29 cellular contexts compared by ENCODE assay signal in the genomic region with DNA sequence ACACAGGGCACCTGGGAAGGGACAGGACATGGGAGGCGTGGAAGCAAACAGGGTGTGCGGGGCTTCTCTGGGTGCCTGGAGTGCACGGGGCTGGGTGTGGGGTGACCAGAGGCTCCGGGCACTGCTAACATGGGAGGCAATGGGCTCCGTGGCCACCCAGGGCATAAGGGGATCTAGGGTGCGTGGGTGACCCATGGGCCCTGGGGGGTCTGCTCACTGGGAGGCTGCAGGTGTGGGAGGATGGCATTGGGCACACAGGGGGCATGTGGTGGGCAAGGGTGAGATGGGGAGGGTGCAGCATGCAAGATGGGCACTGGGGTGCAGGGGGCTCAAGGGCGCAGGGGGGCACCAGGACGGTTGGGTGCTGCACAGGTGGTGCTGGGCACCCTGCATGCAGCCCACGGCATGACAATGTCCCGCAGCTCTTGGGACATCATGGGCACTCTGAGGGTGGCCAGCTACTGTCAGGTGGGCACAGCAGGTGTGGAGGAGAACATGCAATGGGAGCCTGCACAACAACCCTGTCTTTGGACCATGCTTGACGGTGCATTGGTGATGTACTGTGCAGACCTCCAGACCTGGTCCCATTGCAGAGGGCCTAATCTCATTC. TPM values are rescaled to one million over a fixed set of nuclear protein-coding genes. Genes with fewer than 3 reads are reported as not detected.
A peak's percentile ranks its signal among the peaks of the same experiment; 100 is the strongest.
DNase-seq lines count a peak whose midpoint lies in the region; ATAC-seq, FAIRE-seq and TF ChIP-seq lines count a peak whose summit lies in the region.
"Had no signal": no experiment of that assay in that cellular context is flagged by ENCODE, and none has a peak within 500 bp of the region (broad histone marks: within the 10 kb centered on the region; RNA-seq: fewer than 3 reads in every experiment).

No MANE protein-coding gene starts in this region.

- no peaks in the 10 kb centered on the region for H3K9me3 Mint-ChIP-seq in activated naive CD4-positive, alpha-beta T cell treated with anti-CD3 and anti-CD28 coated beads, Interleukin-2, amount 50 U/mL, for 72 hours
- H3K9me3 Mint-ChIP-seq in stimulated activated naive B cell treated with anti-CD40 and anti-IgM and Interleukin-4, amounts not matched to agents 10 μg/mL and 1 μg/mL and 100 μg/mL, for 72 hours = no peaks in the 10 kb centered on the region
- H3K9me3 Mint-ChIP-seq: activated naive CD4-positive, alpha-beta T cell treated with anti-CD3 and anti-CD28 coated beads, Interleukin-2, amount 10 ng/mL, durations not matched to agents 7 days and 5 days; T-helper 2 cell treated with Interferon-gamma antibody and Interleukin-4, amounts not matched to agents 5 μg/mL and 100 μg/mL, for 36 hours had no signal

- no peaks in the 10 kb centered on the region for H3K27me3 Mint-ChIP-seq in stimulated activated naive B cell treated with anti-CD40 and anti-IgM and Interleukin-4, amounts not matched to agents 10 μg/mL and 1 μg/mL and 100 μg/mL, for 72 hours

- no peak overlapping the region for H3K4me3 Mint-ChIP-seq in stimulated activated naive B cell treated with anti-CD40 and anti-IgM and Interleukin-4, amounts not matched to agents 10 μg/mL and 1 μg/mL and 100 μg/mL, for 72 hours
- H3K4me3 Mint-ChIP-seq: activated naive CD4-positive, alpha-beta T cell treated with anti-CD3 and anti-CD28 coated beads, Interleukin-2, amount 10 ng/mL, durations not matched to agents 7 days and 5 days; T-helper 2 cell treated with Interferon-gamma antibody and Interleukin-4, amounts not matched to agents 5 μg/mL and 100 μg/mL, for 36 hours had no signal

- peak; percentile 18 to 27 for ATAC-seq in activated naive CD4-positive, alpha-beta T cell treated with anti-CD3 and anti-CD28 coated beads, Interleukin-2, amount 50 U/mL, for 72 hours
- peak in 1 of 2 donors; percentile 8 for ATAC-seq in lower lobe of right lung
- no peak for ATAC-seq in stimulated activated naive B cell treated with anti-CD40 and anti-IgM and Interleukin-4, amounts not matched to agents 10 μg/mL and 1 μg/mL and 100 μg/mL, for 72 hours (replicated peaks)
- no peak for ATAC-seq in GM18868 (IDR thresholded peaks at IDR 0.05; ENCODE audit: unreplicated experiment)
- ATAC-seq: left colon had no signal

- H3K27ac Mint-ChIP-seq in activated naive CD4-positive, alpha-beta T cell treated with anti-CD3 and anti-CD28 coated beads, Interleukin-2, amount 50 U/mL, for 72 hours = no peak overlapping the region
- H3K27ac Mint-ChIP-seq in stimulated activated naive B cell treated with anti-CD40 and anti-IgM and Interleukin-4, amounts not matched to agents 10 μg/mL and 1 μg/mL and 100 μg/mL, for 72 hours = peak overlapping the region; percentile 43
- H3K27ac Mint-ChIP-seq: activated naive CD4-positive, alpha-beta T cell treated with anti-CD3 and anti-CD28 coated beads, Interleukin-2, amount 10 ng/mL, durations not matched to agents 7 days and 5 days; T-helper 2 cell treated with Interferon-gamma antibody and Interleukin-4, amounts not matched to agents 5 μg/mL and 100 μg/mL, for 36 hours had no signal

- no peak for FAIRE-seq in RCC 7860 (lab: Jason Lieb, UNC)
- FAIRE-seq: G401.6, GM19239 had no signal

- peaks cover 0 to 5% of the 10 kb centered on the region in 2 donors for H3K4me1 Mint-ChIP-seq in stimulated activated naive B cell treated with anti-CD40 and anti-IgM and Interleukin-4, amounts not matched to agents 10 μg/mL and 1 μg/mL and 100 μg/mL, for 72 hours

- no peak overlapping the region for H3K9ac ChIP-seq in SK-N-MC (ENCODE audit: insufficient read length)

- H3K36me3 Mint-ChIP-seq in activated naive CD4-positive, alpha-beta T cell treated with anti-CD3 and anti-CD28 coated beads, Interleukin-2, amount 50 U/mL, for 72 hours = no peaks in the 10 kb centered on the region
- H3K36me3 Mint-ChIP-seq in stimulated activated naive B cell treated with anti-CD40 and anti-IgM and Interleukin-4, amounts not matched to agents 10 μg/mL and 1 μg/mL and 100 μg/mL, for 72 hours = peaks cover 25 to 34% of the 10 kb centered on the region in 2 donors

- H3K27ac ChIP-seq in SK-N-MC (no peak overlapping the region; the same call in 1 of the 2 replicates), lower lobe of right lung (no peak overlapping the region)
- H3K27ac ChIP-seq: C4-2B, esophagus squamous epithelium, uterus, WERI-Rb-1 had no signal

- H3K36me3 ChIP-seq in SK-N-MC (ENCODE audit: insufficient read depth, low read length) = peaks cover 4% of the 10 kb centered on the region; the same call in 1 of the 2 replicates
- H3K36me3 ChIP-seq in lower lobe of right lung = peaks cover 39% of the 10 kb centered on the region
- H3K36me3 ChIP-seq: uterus, WERI-Rb-1 had no signal

- H3K4me1 ChIP-seq in lower lobe of right lung = peaks cover 12% of the 10 kb centered on the region
- H3K4me1 ChIP-seq: uterus had no signal

- no peak for TF ChIP-seq CTCF in lower lobe of right lung (IDR thresholded peaks at IDR 0.05)

- no peaks in the 10 kb centered on the region for H3K9me3 ChIP-seq in SK-N-MC (ENCODE audit: low read depth, low read length)
- no peaks in the 10 kb centered on the region for H3K9me3 ChIP-seq in lower lobe of right lung
- H3K9me3 ChIP-seq: esophagus squamous epithelium, uterus had no signal

- intact Hi-C loops in lower lobe of right lung (cut with DNase I) = no loop called here

- no peaks in the 10 kb centered on the region for H3K27me3 ChIP-seq in lower lobe of right lung (ENCODE audit: low read depth)
- H3K27me3 ChIP-seq: esophagus squamous epithelium, uterus had no signal

- DNase-seq in activated naive CD4-positive, alpha-beta T cell treated with anti-CD3 and anti-CD28 coated beads, Interleukin-2, amount 50 U/mL, for 72 hours (ENCODE audit: low spot score in 2 of 2) = peak in 1 of 2 donors; percentile 49
- DNase-seq in activated naive CD4-positive, alpha-beta T cell (lab: John Stamatoyannopoulos, UW) = no peak
- DNase-seq in SK-N-MC (ENCODE audit: low read depth, low spot score) = no peak
- peak; percentile 30 for DNase-seq in lower lobe of right lung
- no peak for DNase-seq in stimulated activated naive B cell treated with anti-CD40 and anti-IgM and Interleukin-4, amounts not matched to agents 10 μg/mL and 1 μg/mL and 100 μg/mL, for 72 hours
- no peak for DNase-seq in RCC 7860 (ENCODE audit: low spot score)
- DNase-seq in NCI-H146 treated with DMSO at 0.1 percent for 48 hours (lab: John Stamatoyannopoulos, UW; ENCODE audit: unreplicated experiment) = no peak
- DNase-seq: activated CD4-positive, alpha-beta T cell treated with anti-CD3 and anti-CD28 coated beads, Interleukin-2, amount 50 U/mL, for 1 hour; activated naive CD4-positive, alpha-beta T cell treated with anti-CD3 and anti-CD28 coated beads, Interleukin-2, amount 10 ng/mL, durations not matched to agents 7 days and 5 days; cerebellar nuclear complex; effector CD4-positive, alpha-beta T cell; esophagus squamous epithelium; left colon; NCI-H1092; NCI-H2029; NCI-H226; stimulated activated CD4-positive, alpha-beta T cell treated with anti-CD3 and anti-CD28 coated beads, Interleukin-4, amount 100 ng/mL, for 4 hours; WERI-Rb-1 had no signal

- H3K4me3 ChIP-seq in SK-N-MC (peak overlapping the region; percentile 58), lower lobe of right lung (no peak overlapping the region)
- H3K4me3 ChIP-seq: esophagus squamous epithelium, uterus had no signal

RNA-seq across cellular contexts. Expression of a gene that starts 15.1 kb away (rescaled TPM):
- 10 to 100 TPM; 43.3 to 43.6 TPM for total RNA-seq in activated naive CD4-positive, alpha-beta T cell treated with anti-CD3 and anti-CD28 coated beads, Interleukin-2, amount 50 U/mL, for 72 hours
- total RNA-seq in lower lobe of right lung = 26.2 TPM

RNA-seq across cellular contexts. Expression of a gene that starts 25.1 kb away (rescaled TPM):
- total RNA-seq in activated naive CD4-positive, alpha-beta T cell treated with anti-CD3 and anti-CD28 coated beads, Interleukin-2, amount 50 U/mL, for 72 hours = 1 to 10 TPM in 1 of 2 donors, under 1 TPM in 1; 0.91 to 2.4 TPM
- 2.6 TPM for total RNA-seq in lower lobe of right lung
- total RNA-seq: glomerular endothelial cell, H4, LHCN-M2, SK-MEL-5, subcutaneous adipose tissue had no signal

Comparison
In these comparisons a context has a peak if more than half of its experiments do, and no peak if none do; other contexts are left out.
1. ATAC-seq: peak in activated naive CD4-positive, alpha-beta T cell treated with anti-CD3 and anti-CD28 coated beads, Interleukin-2, amount 50 U/mL, for 72 hours (2 of 2); none in stimulated activated naive B cell treated with anti-CD40 and anti-IgM and Interleukin-4, amounts not matched to agents 10 μg/mL and 1 μg/mL and 100 μg/mL, for 72 hours (0 of 2) and GM18868 (single experiment).